9 cellular contexts compared by ENCODE assay signal in the genomic region with DNA sequence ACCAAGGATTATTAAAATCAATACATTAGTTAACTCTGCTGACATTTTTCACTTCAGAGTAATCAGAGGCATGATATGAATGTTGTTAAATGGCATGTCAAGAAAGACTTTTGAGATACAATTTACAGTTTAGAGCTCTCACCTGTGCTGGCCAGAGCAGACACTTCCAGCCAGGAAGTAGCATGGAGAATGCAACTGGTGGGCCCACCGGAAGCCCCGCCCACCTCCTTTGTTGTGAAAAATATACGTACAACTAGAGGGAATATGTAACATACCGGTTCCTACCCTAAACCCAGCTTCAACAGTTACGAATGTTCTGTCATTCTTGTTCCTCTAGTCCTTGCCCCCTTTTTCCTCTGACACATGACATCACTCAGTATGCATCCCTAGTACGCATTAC.
A peak's percentile ranks its signal among the peaks of the same experiment; 100 is the strongest.
DNase-seq lines count a peak whose midpoint lies in the region; ATAC-seq and TF ChIP-seq lines count a peak whose summit lies in the region.
"Had no signal": no experiment of that assay in that cellular context is flagged by ENCODE, and none has a peak within 500 bp of the region (broad histone marks: within the 10 kb centered on the region; RNA-seq: fewer than 3 reads in every experiment).

No MANE protein-coding gene starts in this region.

- no peak for TF ChIP-seq EP300 in sigmoid colon (IDR thresholded peaks at IDR 0.05)

- H3K4me1 ChIP-seq in duodenal mucosa (ENCODE audit: control insufficient read depth in 1 of 2, insufficient read depth in 2 of 2, low read length in 2 of 2) (peaks cover 13 to 27% of the 10 kb centered on the region in 2 donors), sigmoid colon (peaks cover 0 to 77% (median 55%) of the 10 kb centered on the region in 4 donors)

- peak overlapping the region; percentile 83 for H3K4me3 Mint-ChIP-seq in T-helper 17 cell

- H3K9me3 ChIP-seq in T-helper 17 cell (ENCODE audit: control insufficient read depth, low read length, poor library complexity, severe bottlenecking) (no peaks in the 10 kb centered on the region), duodenal mucosa (ENCODE audit: control insufficient read depth in 1 of 2, low read length in 2 of 2) (peaks cover 0 to under 1% of the 10 kb centered on the region in 2 donors), sigmoid colon (peaks cover 0 to under 1% (median 0%) of the 10 kb centered on the region in 4 donors)

- TF ChIP-seq CTCF in sigmoid colon (IDR thresholded peaks at IDR 0.05), result no peak

- intact Hi-C loops in sigmoid colon (cut with DNase I), result loop anchor here (10.0 kb wide), 1 partner anchor 380 kb away; a partner anchor contains a TSS

- no peak overlapping the region for H3K4me3 ChIP-seq in duodenal mucosa (ENCODE audit: low read depth in 1 of 2, low read length in 2 of 2)
- no peak overlapping the region for H3K4me3 ChIP-seq in sigmoid colon

- peak; percentile 65 for DNase-seq in ELR (ENCODE audit: low read depth)
- DNase-seq in T-helper 17 cell, result peak in 1 of 3 donors; percentile 12
- DNase-seq in sigmoid colon, result no peak
- no peak for DNase-seq in NCI-H510A treated with DMSO at 0.1 percent for 48 hours (lab: John Stamatoyannopoulos, UW)
- no peak for DNase-seq in NCI-H2081 treated with DMSO at 0.1 percent for 48 hours (lab: John Stamatoyannopoulos, UW)
- DNase-seq: NCI-H82 had no signal

- 72 to 88% methylated on average over 6 of the region's 6 CpGs for WGBS in sigmoid colon, 2 donors

- H3K9ac ChIP-seq in duodenal mucosa (ENCODE audit: low read depth in 1 of 2, low read length in 2 of 2), result no peak overlapping the region

- TF ChIP-seq POLR2A in sigmoid colon (IDR thresholded peaks at IDR 0.05), result no peak

- H3K27ac ChIP-seq in duodenal mucosa (ENCODE audit: low read depth, low read length) (peak overlapping the region; percentile 27), sigmoid colon (peak overlapping the region; percentile 80 to 85 (median 83))

- H3K27me3 ChIP-seq in duodenal mucosa (ENCODE audit: control insufficient read depth in 1 of 2, insufficient read depth in 2 of 2, low read length in 2 of 2) (no peaks in the 10 kb centered on the region), sigmoid colon (no peaks in the 10 kb centered on the region)

- H3K4me1 Mint-ChIP-seq in T-helper 17 cell, result peaks cover 40% of the 10 kb centered on the region

- peaks cover 11% of the 10 kb centered on the region for H3K36me3 Mint-ChIP-seq in T-helper 17 cell (ENCODE audit: low read depth)

- ATAC-seq in T-helper 17 cell (peak; percentile 16), GM21529 (IDR thresholded peaks at IDR 0.05; ENCODE audit: unreplicated experiment) (no peak), GM19397 (IDR thresholded peaks at IDR 0.05; ENCODE audit: unreplicated experiment) (no peak)

- no peak overlapping the region for H3K27ac Mint-ChIP-seq in T-helper 17 cell

- H3K36me3 ChIP-seq in duodenal mucosa (ENCODE audit: control insufficient read depth in 1 of 2, insufficient read depth in 2 of 2, low read length in 2 of 2), result peaks cover 23 to 27% of the 10 kb centered on the region in 2 donors
- H3K36me3 ChIP-seq in sigmoid colon, result peaks cover 0 to 5% (median under 1%) of the 10 kb centered on the region in 4 donors

- no peaks in the 10 kb centered on the region for H3K27me3 Mint-ChIP-seq in T-helper 17 cell
